ENCODE assay signal across 9 cellular contexts in the genomic region with DNA sequence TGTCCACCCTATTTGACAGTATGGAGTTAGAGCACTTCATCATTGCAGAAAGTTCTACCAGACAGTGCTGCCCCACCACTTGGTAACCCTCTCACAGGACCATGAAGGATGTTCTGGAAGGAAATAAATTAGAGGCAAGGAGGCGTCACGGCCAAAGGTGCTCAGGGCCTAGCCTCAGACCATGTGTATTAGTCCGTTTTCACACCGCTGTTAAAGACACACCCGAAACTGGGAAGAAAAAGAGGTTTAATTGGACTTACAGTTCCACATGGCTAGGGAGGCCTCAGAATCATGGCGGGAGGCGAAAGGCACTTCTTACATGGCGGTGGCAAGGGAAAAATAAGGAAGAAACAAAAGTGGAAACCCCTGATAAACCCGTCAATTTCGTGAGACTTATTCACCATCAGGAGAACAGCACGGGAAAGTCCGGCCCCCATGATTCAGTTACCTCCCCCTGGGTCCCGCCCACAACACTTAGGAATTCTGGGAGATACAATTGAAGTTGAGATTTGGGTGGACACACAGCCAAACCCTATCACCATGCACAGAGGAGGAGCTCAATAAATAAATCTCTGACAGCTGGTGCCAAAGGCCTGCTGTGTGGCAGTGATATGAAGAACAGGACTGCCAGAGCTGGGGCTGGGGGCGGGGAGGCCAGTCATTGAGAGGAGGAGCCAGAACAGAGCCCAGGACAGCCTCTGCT.
DNase-seq lines count a peak whose midpoint lies in the region; ATAC-seq and TF ChIP-seq lines count a peak whose summit lies in the region.
"Had no signal": no experiment of that assay in that cellular context is flagged by ENCODE, and none has a peak within 500 bp of the region (broad histone marks: within the 10 kb centered on the region; RNA-seq: fewer than 3 reads in every experiment).

No MANE protein-coding gene starts in this region.

- H3K36me3 ChIP-seq in WERI-Rb-1 (no peaks in the 10 kb centered on the region), mucosa of descending colon (ENCODE audit: low read depth) (no peaks in the 10 kb centered on the region)
- H3K36me3 ChIP-seq: sigmoid colon had no signal

- H3K27me3 ChIP-seq in WERI-Rb-1 (ENCODE audit: insufficient read depth, low read depth, severe bottlenecking) = no peaks in the 10 kb centered on the region
- H3K27me3 ChIP-seq: sigmoid colon had no signal

- H3K27ac ChIP-seq in WERI-Rb-1 (peak overlapping the region; percentile 15; the same call in 1 of the 2 replicates), caudate nucleus (ENCODE audit: low read depth, low read length) (no peak overlapping the region)
- H3K27ac ChIP-seq: epithelial cell of prostate had no signal

- no peak overlapping the region for H3K4me3 ChIP-seq in WERI-Rb-1 (ENCODE audit: low read depth, low read length)
- H3K4me3 ChIP-seq in mucosa of descending colon = no peak overlapping the region
- H3K4me3 ChIP-seq: sigmoid colon had no signal

- ATAC-seq in mucosa of descending colon (peak; percentile 75), HG03354 (IDR thresholded peaks at IDR 0.05; ENCODE audit: poor library complexity, severe bottlenecking, unreplicated experiment) (no peak)

- peaks cover 12% of the 10 kb centered on the region for H3K4me1 ChIP-seq in mucosa of descending colon (ENCODE audit: low read depth)

- intact Hi-C loops in mucosa of descending colon (cut with DNase I, micrococcal nuclease) = loop anchor here (5.0 kb wide), 2 partner anchors 90 to 110 kb away; no protein-coding TSS in a partner anchor

- no peak for TF ChIP-seq CTCF in WERI-Rb-1 (IDR thresholded peaks at IDR 0.05; ENCODE audit: low read depth, low read length)
- TF ChIP-seq CTCF in mucosa of descending colon (IDR thresholded peaks at IDR 0.05) = no peak

- no peaks in the 10 kb centered on the region for H3K9me3 ChIP-seq in WERI-Rb-1 (ENCODE audit: severe bottlenecking)
- H3K9me3 ChIP-seq in mucosa of descending colon = no peaks in the 10 kb centered on the region
- H3K9me3 ChIP-seq: sigmoid colon had no signal

- DNase-seq in ELR (ENCODE audit: low read depth) (peak; percentile 29), NCI-H460 (ENCODE audit: extremely low read depth, low read depth) (peak; percentile 93), WERI-Rb-1 (peak; percentile 53), mucosa of descending colon (peak; percentile 64 to 82 (median 74)), caudate nucleus (lab: John Stamatoyannopoulos, UW) (no peak), kidney tubule cell (ENCODE audit: low spot score) (no peak)

Comparison
In these comparisons a context has a peak if more than half of its experiments do, and no peak if none do; other contexts are left out.
1. DNase-seq: peak in ELR (single experiment), NCI-H460 (single experiment), WERI-Rb-1 (single experiment) and mucosa of descending colon (3 of 3); none in caudate nucleus (0 of 61) and kidney tubule cell (single experiment).